ENCODE assay signal across 8 cellular contexts in genomic region chr11:1382429-1382828, GRCh38. TPM values are rescaled to one million over a fixed set of nuclear protein-coding genes. Genes with fewer than 3 reads are reported as not detected.
A peak's percentile ranks its signal among the peaks of the same experiment; 100 is the strongest.
DNase-seq lines count a peak whose midpoint lies in the region; ATAC-seq and TF ChIP-seq lines count a peak whose summit lies in the region.

No MANE protein-coding gene starts in this region.

- DNase-seq in activated CD4-positive, CD25-positive, alpha-beta regulatory T cell treated with anti-CD3 and anti-CD28 coated beads, Interleukin-2, amount 50 U/mL, for 72 hours: no peak
- no peak for DNase-seq in T-cell
- no peak for DNase-seq in stimulated activated naive B cell treated with anti-CD40 and anti-IgM and Interleukin-4, amounts not matched to agents 10 μg/mL and 1 μg/mL and 100 μg/mL, for 72 hours
- DNase-seq in HAP-1 (ENCODE audit: low spot score in 2 of 2): no peak

- H3K36me3 Mint-ChIP-seq in T-cell: no peaks in the 10 kb centered on the region
- H3K36me3 Mint-ChIP-seq in stimulated activated naive B cell treated with anti-CD40 and anti-IgM and Interleukin-4, amounts not matched to agents 10 μg/mL and 1 μg/mL and 100 μg/mL, for 72 hours: no peaks in the 10 kb centered on the region

- peaks cover 4 to 11% (median 10%) of the 10 kb centered on the region in 3 donors for H3K4me1 Mint-ChIP-seq in T-cell
- H3K4me1 Mint-ChIP-seq in stimulated activated naive B cell treated with anti-CD40 and anti-IgM and Interleukin-4, amounts not matched to agents 10 μg/mL and 1 μg/mL and 100 μg/mL, for 72 hours: peaks cover 21 to 23% of the 10 kb centered on the region in 2 donors

- no peaks in the 10 kb centered on the region for H3K27me3 Mint-ChIP-seq in T-cell
- H3K27me3 Mint-ChIP-seq in stimulated activated naive B cell treated with anti-CD40 and anti-IgM and Interleukin-4, amounts not matched to agents 10 μg/mL and 1 μg/mL and 100 μg/mL, for 72 hours: peaks cover 5 to 15% of the 10 kb centered on the region in 2 donors

- no peak for TF ChIP-seq EP300 in gastroesophageal sphincter (IDR thresholded peaks at IDR 0.05)

- peak overlapping the region; percentile 70 to 75 for H3K27ac Mint-ChIP-seq in T-cell
- H3K27ac Mint-ChIP-seq in stimulated activated naive B cell treated with anti-CD40 and anti-IgM and Interleukin-4, amounts not matched to agents 10 μg/mL and 1 μg/mL and 100 μg/mL, for 72 hours: peak overlapping the region; percentile 96

- 70 to 72% methylated on average over 2 to 6 of the region's 23 CpGs for WGBS in gastroesophageal sphincter (ENCODE audit: low coverage in 1 of 2), 2 donors

- CTCF ChIA-PET in T-cell (lab: Charles Lee): no interaction called here

- H3K4me3 ChIP-seq in gastroesophageal sphincter (peak overlapping the region in 1 of 2 donors; percentile 64), HAP-1 (no peak overlapping the region)

- H3K4me1 ChIP-seq in gastroesophageal sphincter (peaks cover 0 to 13% (median 3%) of the 10 kb centered on the region in 3 donors), HAP-1 (peaks cover 3% of the 10 kb centered on the region; the same call in 1 of the 2 replicates)

- H3K9me3 ChIP-seq in gastroesophageal sphincter: no peaks in the 10 kb centered on the region
- H3K9me3 ChIP-seq in HAP-1: no peaks in the 10 kb centered on the region; the same call in 1 of the 2 replicates

- H3K27ac ChIP-seq in gastroesophageal sphincter: peak overlapping the region in 3 of 4 donors; percentile 83 to 89 (median 83)

- peak overlapping the region; percentile 76 to 81 (median 76) for H3K4me3 Mint-ChIP-seq in T-cell
- peak overlapping the region; percentile 84 to 89 for H3K4me3 Mint-ChIP-seq in stimulated activated naive B cell treated with anti-CD40 and anti-IgM and Interleukin-4, amounts not matched to agents 10 μg/mL and 1 μg/mL and 100 μg/mL, for 72 hours

- no peak for TF ChIP-seq CTCF in gastroesophageal sphincter (IDR thresholded peaks at IDR 0.05)

- no peak for TF ChIP-seq POLR2A in gastroesophageal sphincter (IDR thresholded peaks at IDR 0.05)

- H3K9me3 Mint-ChIP-seq in T-cell: peaks cover 0 to 7% (median 0%) of the 10 kb centered on the region in 3 donors
- H3K9me3 Mint-ChIP-seq in stimulated activated naive B cell treated with anti-CD40 and anti-IgM and Interleukin-4, amounts not matched to agents 10 μg/mL and 1 μg/mL and 100 μg/mL, for 72 hours: peaks cover 2 to 3% of the 10 kb centered on the region in 2 donors

- H3K36me3 ChIP-seq in gastroesophageal sphincter: no peaks in the 10 kb centered on the region
- H3K36me3 ChIP-seq in HAP-1 (replicated peaks): no peaks in the 10 kb centered on the region

- in situ Hi-C loops in HAP-1 (cut with MboI; ENCODE audit: low sequenced_read_pairs): loop anchor here (10.0 kb wide), 1 partner anchor 48 kb away; no protein-coding TSS in a partner anchor

- POLR2A ChIA-PET in T-cell (lab: Charles Lee): interaction anchor here in 1 of 2 donors (0.6 to 1.0 kb wide), 2 partner anchors 53 to 73 kb away, joined by 3 read pairs; partner anchors contain the start of gene TOLLIP

- H3K27me3 ChIP-seq in gastroesophageal sphincter (no peaks in the 10 kb centered on the region), HAP-1 (ENCODE audit: low read depth) (no peaks in the 10 kb centered on the region)

- ATAC-seq in activated CD4-positive, CD25-positive, alpha-beta regulatory T cell treated with anti-CD3 and anti-CD28 coated beads, Interleukin-2, amount 50 U/mL, for 24 hours: peak; percentile 1 to 4
- ATAC-seq in T-cell (replicated peaks in 1 of 4) (peak in 1 of 4 experiments; percentile 3), gastroesophageal sphincter (no peak), HG03432 (IDR thresholded peaks at IDR 0.05; ENCODE audit: unreplicated experiment) (no peak), GM19328 (IDR thresholded peaks at IDR 0.05; ENCODE audit: unreplicated experiment) (no peak)
- peak in 1 of 2 donors; percentile 1 for ATAC-seq in stimulated activated naive B cell treated with anti-CD40 and anti-IgM and Interleukin-4, amounts not matched to agents 10 μg/mL and 1 μg/mL and 100 μg/mL, for 72 hours (replicated peaks)

RNA-seq across cellular contexts. Expression of gene BRSK2, which starts 7.3 kb away (rescaled TPM):
- total RNA-seq in T-cell (1 to 10 TPM in 2 of 5 donors, under 1 TPM in 3; 0.54 to 1.5 (median 0.95) TPM), gastroesophageal sphincter (1 to 10 TPM; 1.4 to 8.6 (median 2.0) TPM)

Comparison
In these comparisons a context has a peak if more than half of its experiments do, and no peak if none do; other contexts are left out.
1. ATAC-seq: peak in activated CD4-positive, CD25-positive, alpha-beta regulatory T cell treated with anti-CD3 and anti-CD28 coated beads, Interleukin-2, amount 50 U/mL, for 24 hours (2 of 2); none in gastroesophageal sphincter (single experiment), HG03432 (single experiment) and GM19328 (single experiment).